Comparison of ENCODE assay signal across 17 cellular contexts in the genomic region with DNA sequence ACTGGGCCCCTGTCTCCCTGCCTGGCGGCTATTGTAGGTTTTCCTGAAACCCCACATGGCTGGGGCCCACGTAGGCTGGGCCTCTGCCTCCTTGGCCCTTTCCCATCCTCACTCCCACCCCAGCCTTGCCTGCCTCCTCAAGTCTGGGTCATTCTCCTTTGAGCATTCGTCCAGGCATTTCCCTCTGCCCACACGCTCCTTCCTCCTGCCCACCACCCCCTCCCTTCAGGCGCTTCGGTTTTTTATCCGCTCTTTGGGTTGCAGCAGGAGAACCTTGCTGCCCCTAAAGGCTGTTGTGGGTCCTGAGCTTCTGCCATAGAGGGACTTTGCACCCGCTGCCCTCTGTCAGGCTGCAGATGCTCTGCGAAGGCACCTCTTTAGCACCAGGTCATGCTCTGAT. TPM values are rescaled to one million over a fixed set of nuclear protein-coding genes. Genes with fewer than 3 reads are reported as not detected.
"Had no signal": no experiment of that assay in that cellular context is flagged by ENCODE, and none has a peak within 500 bp of the region (broad histone marks: within the 10 kb centered on the region; RNA-seq: fewer than 3 reads in every experiment).

No MANE protein-coding gene starts in this region.

- H3K27ac ChIP-seq: heart left ventricle, psoas muscle, right lobe of liver, spleen, tibial artery, upper lobe of right lung had no signal

- H3K9me3 ChIP-seq: heart left ventricle, psoas muscle, right lobe of liver, spleen, tibial artery, upper lobe of right lung had no signal

- H3K4me1 ChIP-seq: heart left ventricle, right lobe of liver, spleen, upper lobe of right lung had no signal

- H3K36me3 ChIP-seq: heart left ventricle, right lobe of liver, spleen, tibial artery, upper lobe of right lung had no signal

- H3K4me3 ChIP-seq: heart left ventricle, psoas muscle, right lobe of liver, spleen, tibial artery, upper lobe of right lung had no signal

- DNase-seq: effector memory CD8-positive, alpha-beta T cell; erythroblast; foreskin melanocyte; heart left ventricle; hypothalamus; mammary epithelial cell; psoas muscle; retina; right lobe of liver; spleen; stimulated activated CD4-positive, alpha-beta T cell treated with anti-CD3 and anti-CD28 coated beads, Interleukin-15, amount 100 ng/mL, for 24 hours; stimulated activated CD4-positive, alpha-beta T cell treated with anti-CD3 and anti-CD28 coated beads, Interleukin-1b, Interleukin-23, amount 100 ng/mL, for 48 hours; stimulated activated CD4-positive, alpha-beta T cell treated with anti-CD3 and anti-CD28 coated beads, Interleukin-4, amount 100 ng/mL, for 24 hours; tibial artery; upper lobe of right lung had no signal

- H3K27me3 ChIP-seq: heart left ventricle, right lobe of liver, spleen, tibial artery, upper lobe of right lung had no signal

- FAIRE-seq: islet of Langerhans had no signal

RNA-seq across cellular contexts. Expression of gene COL13A1, which starts 9.3 kb away (rescaled TPM):
- total RNA-seq: natural killer cell treated with Interleukin-12 subunit alpha and Interleukin-12 subunit beta and Interleukin-15 and Interleukin-18, amount 100 ng/mL, for 72 hours had no signal
